Comparison of ENCODE assay signal across 18 cellular contexts in genomic region chr4:82818974-82819662, GRCh38. TPM values are rescaled to one million over a fixed set of nuclear protein-coding genes. Genes with fewer than 3 reads are reported as not detected.
DNase-seq lines count a peak whose midpoint lies in the region; ATAC-seq and TF ChIP-seq lines count a peak whose summit lies in the region.
"Had no signal": no experiment of that assay in that cellular context is flagged by ENCODE, and none has a peak within 500 bp of the region (broad histone marks: within the 10 kb centered on the region; RNA-seq: fewer than 3 reads in every experiment).

No MANE protein-coding gene starts in this region.

- H3K27ac Mint-ChIP-seq in CD4-positive, alpha-beta T cell: peak overlapping the region; percentile 33
- H3K27ac Mint-ChIP-seq in CD4-positive, alpha-beta memory T cell: peak overlapping the region in 2 of 7 donors; percentile 59 to 66
- H3K27ac Mint-ChIP-seq in Calu3 (ENCODE audit: unreplicated experiment): no peak overlapping the region
- H3K27ac Mint-ChIP-seq: activated CD4-positive, alpha-beta T cell treated with anti-CD3 and anti-CD28 coated beads, Interleukin-2, amount 10 ng/mL, durations not matched to agents 7 days and 5 days; activated naive CD8-positive, alpha-beta T cell treated with anti-CD3 and anti-CD28 coated beads, Interleukin-2, amount 10 ng/mL, durations not matched to agents 7 days and 5 days; CD8-positive, alpha-beta T cell; nephron progenitor cell had no signal

- no TSS peak for BruUV-seq in Calu3 (replicated peaks; lab: Mats Ljungman, UMichigan)

- H3K27me3 Mint-ChIP-seq in CD4-positive, alpha-beta T cell: no peaks in the 10 kb centered on the region
- H3K27me3 Mint-ChIP-seq in CD4-positive, alpha-beta memory T cell: no peaks in the 10 kb centered on the region
- H3K27me3 Mint-ChIP-seq in Calu3 (ENCODE audit: unreplicated experiment): no peaks in the 10 kb centered on the region
- H3K27me3 Mint-ChIP-seq: activated CD4-positive, alpha-beta T cell treated with anti-CD3 and anti-CD28 coated beads, Interleukin-2, amount 10 ng/mL, durations not matched to agents 7 days and 5 days; activated naive CD8-positive, alpha-beta T cell treated with anti-CD3 and anti-CD28 coated beads, Interleukin-2, amount 10 ng/mL, durations not matched to agents 7 days and 5 days had no signal

- ATAC-seq in CD4-positive, alpha-beta T cell (ENCODE audit: poor library complexity): no peak
- peak; percentile 81 for ATAC-seq in GM18907 (IDR thresholded peaks at IDR 0.05; ENCODE audit: unreplicated experiment)
- peak; percentile 55 for ATAC-seq in HG02678 (IDR thresholded peaks at IDR 0.05; ENCODE audit: unreplicated experiment)
- peak; percentile 83 for ATAC-seq in HG03571 (IDR thresholded peaks at IDR 0.05; ENCODE audit: unreplicated experiment)
- ATAC-seq: CD8-positive, alpha-beta T cell had no signal

- peaks cover 70% of the 10 kb centered on the region for H3K36me3 Mint-ChIP-seq in CD4-positive, alpha-beta T cell (ENCODE audit: low read depth)
- H3K36me3 Mint-ChIP-seq in CD4-positive, alpha-beta memory T cell: peaks cover 48 to 63% of the 10 kb centered on the region in 2 donors
- H3K36me3 Mint-ChIP-seq in Calu3 (ENCODE audit: insufficient read depth, unreplicated experiment): peaks cover 27% of the 10 kb centered on the region

- DNase-seq in CD4-positive, alpha-beta T cell: no peak
- no peak for DNase-seq in CD4-positive, alpha-beta memory T cell
- DNase-seq in Calu3 (no peak), dermis blood vessel endothelial cell (no peak), SHP77 treated with DMSO at 0.1 percent for 48 hours (lab: John Stamatoyannopoulos, UW) (no peak)
- DNase-seq: activated CD4-positive, alpha-beta T cell treated with anti-CD3 and anti-CD28 coated beads, Interleukin-2, amount 10 ng/mL, durations not matched to agents 7 days and 5 days; activated naive CD8-positive, alpha-beta T cell treated with anti-CD3 and anti-CD28 coated beads, Interleukin-2, amount 10 ng/mL, durations not matched to agents 7 days and 5 days; brain microvascular endothelial cell; CD8-positive, alpha-beta T cell; DMS79 treated with DMSO at 0.1 percent for 48 hours; foreskin melanocyte; MG63; NCI-H146; nephron progenitor cell; posterior cingulate gyrus had no signal

- no peak overlapping the region for H3K27ac ChIP-seq in CD4-positive, alpha-beta T cell (ENCODE audit: low read depth, low read length)
- H3K27ac ChIP-seq in CD4-positive, alpha-beta memory T cell (ENCODE audit: low read depth, low read length): no peak overlapping the region
- H3K27ac ChIP-seq: brain microvascular endothelial cell had no signal

- no peaks in the 10 kb centered on the region for H3K27me3 ChIP-seq in CD4-positive, alpha-beta T cell (ENCODE audit: control insufficient read depth, insufficient read depth, low read length)
- H3K27me3 ChIP-seq in CD4-positive, alpha-beta memory T cell (ENCODE audit: insufficient read depth, low read length): no peaks in the 10 kb centered on the region
- H3K27me3 ChIP-seq: brain microvascular endothelial cell, MG63 had no signal

- intact Hi-C loops in CD4-positive, alpha-beta T cell (cut with DNase I, micrococcal nuclease): no loop called here
- intact Hi-C loops in CD4-positive, alpha-beta memory T cell (cut with micrococcal nuclease): no loop called here
- intact Hi-C loops in Calu3 (cut with micrococcal nuclease; ENCODE audit: unreplicated experiment): no loop called here

- H3K4me3 ChIP-seq in CD4-positive, alpha-beta memory T cell (ENCODE audit: low read length in 2 of 2): no peak overlapping the region
- H3K4me3 ChIP-seq: MG63 had no signal

- CTCF ChIA-PET in CD4-positive, alpha-beta T cell (lab: Charles Lee): no interaction called here
- CTCF ChIA-PET in CD4-positive, alpha-beta memory T cell (lab: Charles Lee; ENCODE audit: partially characterized antibody): no interaction called here
- CTCF ChIA-PET in Calu3 (lab: Charles Lee): no interaction called here

- no peak overlapping the region for H3K4me3 Mint-ChIP-seq in CD4-positive, alpha-beta T cell
- H3K4me3 Mint-ChIP-seq in CD4-positive, alpha-beta memory T cell: no peak overlapping the region
- H3K4me3 Mint-ChIP-seq in Calu3 (ENCODE audit: low read depth, unreplicated experiment): no peak overlapping the region
- H3K4me3 Mint-ChIP-seq: activated CD4-positive, alpha-beta T cell treated with anti-CD3 and anti-CD28 coated beads, Interleukin-2, amount 10 ng/mL, durations not matched to agents 7 days and 5 days; activated naive CD8-positive, alpha-beta T cell treated with anti-CD3 and anti-CD28 coated beads, Interleukin-2, amount 10 ng/mL, durations not matched to agents 7 days and 5 days; CD8-positive, alpha-beta T cell; nephron progenitor cell had no signal

- TF ChIP-seq CTCF in CD4-positive, alpha-beta T cell (IDR thresholded peaks at IDR 0.05): no peak
- TF ChIP-seq CTCF in Calu3 (IDR thresholded peaks at IDR 0.05; ENCODE audit: unreplicated experiment): no peak

- no peaks in the 10 kb centered on the region for H3K4me1 ChIP-seq in CD4-positive, alpha-beta memory T cell (ENCODE audit: insufficient read depth, low read length)

- H3K9me3 Mint-ChIP-seq in CD4-positive, alpha-beta T cell: no peaks in the 10 kb centered on the region
- H3K9me3 Mint-ChIP-seq in CD4-positive, alpha-beta memory T cell: no peaks in the 10 kb centered on the region
- no peaks in the 10 kb centered on the region for H3K9me3 Mint-ChIP-seq in Calu3 (ENCODE audit: low read depth, unreplicated experiment)
- H3K9me3 Mint-ChIP-seq: activated CD4-positive, alpha-beta T cell treated with anti-CD3 and anti-CD28 coated beads, Interleukin-2, amount 10 ng/mL, durations not matched to agents 7 days and 5 days; activated naive CD8-positive, alpha-beta T cell treated with anti-CD3 and anti-CD28 coated beads, Interleukin-2, amount 10 ng/mL, durations not matched to agents 7 days and 5 days; CD8-positive, alpha-beta T cell; nephron progenitor cell had no signal

- no peaks in the 10 kb centered on the region for H3K9me3 ChIP-seq in CD4-positive, alpha-beta T cell (ENCODE audit: control insufficient read depth, low read length)
- no peaks in the 10 kb centered on the region for H3K9me3 ChIP-seq in CD4-positive, alpha-beta memory T cell (ENCODE audit: control insufficient read depth in 1 of 2, low read length in 2 of 2)
- H3K9me3 ChIP-seq: MG63 had no signal

- H3K4me1 Mint-ChIP-seq in CD4-positive, alpha-beta T cell (ENCODE audit: low read depth): no peaks in the 10 kb centered on the region
- peaks cover 0 to 4% (median 0%) of the 10 kb centered on the region in 4 donors for H3K4me1 Mint-ChIP-seq in CD4-positive, alpha-beta memory T cell
- H3K4me1 Mint-ChIP-seq in Calu3 (ENCODE audit: low read depth, unreplicated experiment): no peaks in the 10 kb centered on the region

- POLR2A ChIA-PET in CD4-positive, alpha-beta T cell (lab: Charles Lee): no interaction called here
- POLR2A ChIA-PET in CD4-positive, alpha-beta memory T cell (lab: Charles Lee; ENCODE audit: partially characterized antibody): no interaction called here

- H3K36me3 ChIP-seq in CD4-positive, alpha-beta memory T cell (ENCODE audit: insufficient read depth, low read length): peaks cover 34% of the 10 kb centered on the region

RNA-seq across cellular contexts. Expression of gene SCD5, which starts 20.5 kb away (rescaled TPM):
- total RNA-seq in CD4-positive, alpha-beta T cell: under 1 TPM; 0.14 to 0.25 TPM
- not detected for total RNA-seq in CD4-positive, alpha-beta memory T cell
- 1 to 10 TPM in 1 of 2 donors, not detected in 1; 1.8 TPM for polyA plus RNA-seq in CD4-positive, alpha-beta memory T cell
- total RNA-seq in Calu3 (2022) (13.9 and 16.3 TPM in 2 replicates), dermis blood vessel endothelial cell (55.6 and 60.1 TPM in 2 replicates)

Comparison
In these comparisons a context has a peak if more than half of its experiments do, and no peak if none do; other contexts are left out.
1. RNA of gene SCD5, which starts 20.5 kb away (total RNA-seq): 55.6 to 60.1 TPM in dermis blood vessel endothelial cell and 13.9 to 16.3 TPM in Calu3; 0.14 to 0.25 TPM in CD4-positive, alpha-beta T cell and not detected in CD4-positive, alpha-beta memory T cell; every median in the first group is over 10 times any median in the second.